In the genomic region with DNA sequence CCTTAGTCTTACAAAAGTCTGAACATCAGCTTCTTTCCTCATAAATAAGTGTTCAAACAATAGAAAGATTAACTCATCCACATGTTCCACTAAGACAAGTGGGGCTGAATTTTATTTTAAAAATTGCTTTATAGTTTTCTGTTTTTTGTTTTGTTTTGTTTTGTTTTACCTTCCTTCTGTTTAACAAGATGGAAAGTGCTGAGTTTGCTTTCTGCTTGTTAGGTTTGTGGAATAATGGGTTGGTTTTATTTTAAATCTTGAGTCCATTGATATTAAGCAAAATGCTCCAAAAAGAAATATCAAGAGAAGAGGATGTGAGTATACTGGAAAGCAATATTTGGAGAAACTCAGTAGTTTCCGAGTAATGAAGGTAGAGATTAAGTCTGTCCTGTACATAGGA, we compare ENCODE assay signal across 23 cellular contexts.
DNase-seq lines count a peak whose midpoint lies in the region; ATAC-seq, FAIRE-seq and TF ChIP-seq lines count a peak whose summit lies in the region.
"Had no signal": no experiment of that assay in that cellular context is flagged by ENCODE, and none has a peak within 500 bp of the region (broad histone marks: within the 10 kb centered on the region; RNA-seq: fewer than 3 reads in every experiment).

No MANE protein-coding gene starts in this region.

- 83% methylated on average over 1 of the region's 1 CpG for WGBS in A549 (ENCODE audit: missing lambda C conversion rate)
- WGBS in K562 (ENCODE audit: insufficient coverage, low coverage, missing lambda C conversion rate): 0% methylated on average over 1 of the region's 1 CpG

- H3K9ac ChIP-seq in K562 (ENCODE audit: insufficient read depth in 1 of 2, low read depth in 2 of 2, low read length in 2 of 2): no peak overlapping the region
- H3K9ac ChIP-seq: BLaER1 had no signal

- H2AFZ ChIP-seq in K562 (ENCODE audit: low read depth, low read length): no peak overlapping the region

- no peaks in the 10 kb centered on the region for H3K79me2 ChIP-seq in K562 (ENCODE audit: control insufficient read depth, insufficient read depth, low read length)

- H3K4me2 ChIP-seq in A549 (no peak overlapping the region), K562 (ENCODE audit: insufficient read depth, low read length) (no peak overlapping the region)
- H3K4me2 ChIP-seq: BLaER1 had no signal

- no peak overlapping the region for H3K4me3 ChIP-seq in A549
- H3K4me3 ChIP-seq in K562: no peak overlapping the region
- H3K4me3 ChIP-seq: BLaER1, GM12878 had no signal

- CTCF ChIA-PET in A549 (lab: Yijun Ruan, JAX): interaction anchor here (1.9 kb wide), 1 partner anchor 460 kb away, joined by 4 read pairs; no protein-coding TSS in a partner anchor
- CTCF ChIA-PET in K562 (lab: Yijun Ruan, JAX; ENCODE audit: low intra/inter-chr PET ratio): no interaction called here

- H3K9me3 ChIP-seq in A549 (no peaks in the 10 kb centered on the region), K562 (replicated peaks; ENCODE audit: control insufficient read depth, insufficient read depth, low read depth, low read length) (no peaks in the 10 kb centered on the region)
- H3K9me3 ChIP-seq: BE2C had no signal

- TF ChIP-seq RAD21 in A549 (conservative IDR thresholded peaks at IDR 0.05 in 1 of 2, IDR thresholded peaks at IDR 0.05 in 1 of 2) (no peak), K562 (CRISPR knock-in tag; conservative IDR thresholded peaks at IDR 0.05 in 1 of 2, IDR thresholded peaks at IDR 0.05 in 1 of 2) (no peak)

- H3K27me3 ChIP-seq in K562 (ENCODE audit: control insufficient read depth in 2 of 2, insufficient read depth in 2 of 2, low read length in 2 of 2): no peaks in the 10 kb centered on the region
- H3K27me3 ChIP-seq: BE2C, BLaER1 had no signal

- POLR2A ChIA-PET in A549 (lab: Yijun Ruan, JAX) (no interaction called here), K562 (lab: Yijun Ruan, JAX) (no interaction called here)

- TF ChIP-seq POLR2A in A549 (IDR thresholded peaks at IDR 0.05; ENCODE audit: low read length) (no peak), K562 (conservative IDR thresholded peaks at IDR 0.05) (no peak)

- no peak for TF ChIP-seq CTCF in A549 (IDR thresholded peaks at IDR 0.05)
- TF ChIP-seq CTCF in K562 (IDR thresholded peaks at IDR 0.05 in 2 of 3, conservative IDR thresholded peaks at IDR 0.05 in 1 of 3; ENCODE audit: insufficient read depth in 2 of 3, low read depth in 1 of 3, low read length in 3 of 3): no peak

- TF ChIP-seq EP300 in A549 (IDR thresholded peaks at IDR 0.05) (no peak), K562 (IDR thresholded peaks at IDR 0.05; ENCODE audit: low read length) (no peak)

- no peaks in the 10 kb centered on the region for H3K36me3 ChIP-seq in K562 (ENCODE audit: control insufficient read depth, insufficient read depth, low read length)
- H3K36me3 ChIP-seq: BE2C, BLaER1 had no signal

- in situ Hi-C loops in K562 (cut with MboI): no loop called here

- no TSS peak for BruUV-seq in K562 (replicated peaks; lab: Mats Ljungman, UMichigan)

- H3K4me1 ChIP-seq in A549 (no peaks in the 10 kb centered on the region), K562 (replicated peaks in 1 of 2; ENCODE audit: control insufficient read depth in 2 of 2, insufficient read depth in 2 of 2, low read length in 2 of 2) (no peaks in the 10 kb centered on the region)
- H3K4me1 ChIP-seq: BLaER1 had no signal

- peak; percentile 13 for DNase-seq in 8988T
- no peak for DNase-seq in A549 (ENCODE audit: low read depth in 1 of 2, low spot score in 1 of 2)
- DNase-seq in K562 (ENCODE audit: extremely low read depth in 1 of 4, low spot score in 3 of 4): no peak
- DNase-seq in NCI-H748 (lab: John Stamatoyannopoulos, UW; ENCODE audit: unreplicated experiment): no peak
- DNase-seq in activated naive CD4-positive, alpha-beta T cell treated with anti-CD3 and anti-CD28 coated beads, Interleukin-2, amount 50 U/mL, for 16 hours: no peak
- DNase-seq: ACHN; BE2C; C1 segment of cervical spinal cord; CD4-positive, alpha-beta memory T cell; CD4-positive, CD25-positive, alpha-beta regulatory T cell; CD8-positive, alpha-beta memory T cell; COR-L47; DMS 273 treated with DMSO at 0.1 percent for 48 hours; DMS153; DMS53; DMS79; DND-41; EL; GDM1 had no signal

- H3K27ac ChIP-seq in A549: no peak overlapping the region
- no peak overlapping the region for H3K27ac ChIP-seq in K562 (ENCODE audit: extremely low read depth, low read depth, low read length)
- H3K27ac ChIP-seq: BLaER1 had no signal

- no peak for ATAC-seq in A549
- no peak for ATAC-seq in K562

- no peak for FAIRE-seq in A549 (lab: Jason Lieb, UNC)
- no peak for FAIRE-seq in K562 (lab: Jason Lieb, UNC)
- FAIRE-seq: GM12878, GM12892, GM18507 had no signal

- intact Hi-C loops in K562 (cut with micrococcal nuclease): no loop called here

- no peaks in the 10 kb centered on the region for H4K20me1 ChIP-seq in K562 (replicated peaks; ENCODE audit: control insufficient read depth, insufficient read depth, low read length)
- H4K20me1 ChIP-seq: BLaER1 had no signal

- H3K9me1 ChIP-seq in K562 (ENCODE audit: control insufficient read depth, insufficient read depth, low read length): no peaks in the 10 kb centered on the region

TF ChIP-seq in A549, 52 proteins besides CTCF, POLR2A, EP300 and RAD21:
- TF ChIP-seq, protein P1, sequence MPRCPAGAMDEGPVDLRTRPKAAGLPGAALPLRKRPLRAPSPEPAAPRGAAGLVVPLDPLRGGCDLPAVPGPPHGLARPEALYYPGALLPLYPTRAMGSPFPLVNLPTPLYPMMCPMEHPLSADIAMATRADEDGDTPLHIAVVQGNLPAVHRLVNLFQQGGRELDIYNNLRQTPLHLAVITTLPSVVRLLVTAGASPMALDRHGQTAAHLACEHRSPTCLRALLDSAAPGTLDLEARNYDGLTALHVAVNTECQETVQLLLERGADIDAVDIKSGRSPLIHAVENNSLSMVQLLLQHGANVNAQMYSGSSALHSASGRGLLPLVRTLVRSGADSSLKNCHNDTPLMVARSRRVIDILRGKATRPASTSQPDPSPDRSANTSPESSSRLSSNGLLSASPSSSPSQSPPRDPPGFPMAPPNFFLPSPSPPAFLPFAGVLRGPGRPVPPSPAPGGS (IDR thresholded peaks at IDR 0.05): no peak
- TF ChIP-seq PHF8 (IDR thresholded peaks at IDR 0.05; ENCODE audit: borderline replicate concordance, low read depth) (no peak), CHD2 (IDR thresholded peaks at IDR 0.05; ENCODE audit: low read length, partially characterized antibody) (no peak), MAFK (IDR thresholded peaks at IDR 0.05; ENCODE audit: partially characterized antibody) (peak; percentile 39), MAZ (IDR thresholded peaks at IDR 0.05; ENCODE audit: borderline replicate concordance, low read depth, low read length) (no peak), HDAC2 (IDR thresholded peaks at IDR 0.05) (no peak), EHF (CRISPR knock-in tag; IDR thresholded peaks at IDR 0.05) (no peak), RFX5 (IDR thresholded peaks at IDR 0.05) (no peak)
- TF ChIP-seq, protein P2, sequence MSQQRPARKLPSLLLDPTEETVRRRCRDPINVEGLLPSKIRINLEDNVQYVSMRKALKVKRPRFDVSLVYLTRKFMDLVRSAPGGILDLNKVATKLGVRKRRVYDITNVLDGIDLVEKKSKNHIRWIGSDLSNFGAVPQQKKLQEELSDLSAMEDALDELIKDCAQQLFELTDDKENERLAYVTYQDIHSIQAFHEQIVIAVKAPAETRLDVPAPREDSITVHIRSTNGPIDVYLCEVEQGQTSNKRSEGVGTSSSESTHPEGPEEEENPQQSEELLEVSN (IDR thresholded peaks at IDR 0.05; ENCODE audit: borderline replicate concordance, low read depth): no peak

TF ChIP-seq in K562, 482 proteins besides CTCF, POLR2A, EP300 and RAD21:
- no peak for TF ChIP-seq ELF4 (CRISPR knock-in tag; IDR thresholded peaks at IDR 0.05)
- TF ChIP-seq CBX5 (IDR thresholded peaks at IDR 0.05; ENCODE audit: borderline replicate concordance, low read depth): no peak
- no peak for TF ChIP-seq FOXA3 (CRISPR knock-in tag; conservative IDR thresholded peaks at IDR 0.05 in 1 of 2, IDR thresholded peaks at IDR 0.05 in 1 of 2)
- TF ChIP-seq KLF1 (tag; IDR thresholded peaks at IDR 0.05): no peak
- TF ChIP-seq HDAC2 (IDR thresholded peaks at IDR 0.05): no peak
- no peak for TF ChIP-seq KDM2B (CRISPR knock-in tag; IDR thresholded peaks at IDR 0.05)
- TF ChIP-seq ZFP30 (CRISPR knock-in tag; IDR thresholded peaks at IDR 0.05; ENCODE audit: borderline replicate concordance): no peak
- TF ChIP-seq, protein P3, sequence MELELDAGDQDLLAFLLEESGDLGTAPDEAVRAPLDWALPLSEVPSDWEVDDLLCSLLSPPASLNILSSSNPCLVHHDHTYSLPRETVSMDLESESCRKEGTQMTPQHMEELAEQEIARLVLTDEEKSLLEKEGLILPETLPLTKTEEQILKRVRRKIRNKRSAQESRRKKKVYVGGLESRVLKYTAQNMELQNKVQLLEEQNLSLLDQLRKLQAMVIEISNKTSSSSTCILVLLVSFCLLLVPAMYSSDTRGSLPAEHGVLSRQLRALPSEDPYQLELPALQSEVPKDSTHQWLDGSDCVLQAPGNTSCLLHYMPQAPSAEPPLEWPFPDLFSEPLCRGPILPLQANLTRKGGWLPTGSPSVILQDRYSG (tag; conservative IDR thresholded peaks at IDR 0.05; ENCODE audit: low read depth): no peak
- TF ChIP-seq ZNF316 (IDR thresholded peaks at IDR 0.05): peak; percentile 67
- TF ChIP-seq C11orf30 (IDR thresholded peaks at IDR 0.05; ENCODE audit: low read depth): peak; percentile 50
- TF ChIP-seq TEAD4 (IDR thresholded peaks at IDR 0.05; ENCODE audit: low read length): no peak
- TF ChIP-seq TEAD4 (CRISPR knock-in tag; IDR thresholded peaks at IDR 0.05; ENCODE audit: borderline replicate concordance): no peak
- no peak for TF ChIP-seq NR3C1 (CRISPR knock-in tag; IDR thresholded peaks at IDR 0.05)
- no peak for TF ChIP-seq ZNF239 (CRISPR knock-in tag; IDR thresholded peaks at IDR 0.05)
- TF ChIP-seq, protein P4, sequence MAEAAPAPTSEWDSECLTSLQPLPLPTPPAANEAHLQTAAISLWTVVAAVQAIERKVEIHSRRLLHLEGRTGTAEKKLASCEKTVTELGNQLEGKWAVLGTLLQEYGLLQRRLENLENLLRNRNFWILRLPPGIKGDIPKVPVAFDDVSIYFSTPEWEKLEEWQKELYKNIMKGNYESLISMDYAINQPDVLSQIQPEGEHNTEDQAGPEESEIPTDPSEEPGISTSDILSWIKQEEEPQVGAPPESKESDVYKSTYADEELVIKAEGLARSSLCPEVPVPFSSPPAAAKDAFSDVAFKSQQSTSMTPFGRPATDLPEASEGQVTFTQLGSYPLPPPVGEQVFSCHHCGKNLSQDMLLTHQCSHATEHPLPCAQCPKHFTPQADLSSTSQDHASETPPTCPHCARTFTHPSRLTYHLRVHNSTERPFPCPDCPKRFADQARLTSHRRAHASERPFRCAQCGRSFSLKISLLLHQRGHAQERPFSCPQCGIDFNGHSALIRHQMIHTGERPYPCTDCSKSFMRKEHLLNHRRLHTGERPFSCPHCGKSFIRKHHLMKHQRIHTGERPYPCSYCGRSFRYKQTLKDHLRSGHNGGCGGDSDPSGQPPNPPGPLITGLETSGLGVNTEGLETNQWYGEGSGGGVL (CRISPR knock-in tag; IDR thresholded peaks at IDR 0.05): no peak
- TF ChIP-seq IRF2 (CRISPR knock-in tag; IDR thresholded peaks at IDR 0.05): no peak
